In the genomic region with DNA sequence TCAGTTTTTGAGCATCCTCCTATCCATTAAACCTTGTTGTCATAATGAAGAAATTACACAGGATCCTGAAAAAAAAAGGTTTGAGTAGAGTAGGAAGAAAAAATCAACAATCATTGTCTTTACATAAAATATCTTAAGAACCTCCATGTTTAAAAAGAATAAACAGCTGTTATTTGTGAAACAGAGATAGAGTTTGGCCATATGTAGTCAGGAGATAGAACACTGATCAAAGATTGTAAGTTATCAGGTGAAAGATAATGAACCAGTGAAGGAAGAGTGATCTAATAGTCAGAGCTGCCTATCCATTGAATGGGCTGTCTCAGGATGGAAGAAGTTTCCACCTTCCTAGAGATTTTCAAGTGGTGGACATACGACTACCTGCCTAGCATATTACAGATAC, we compare ENCODE assay signal across 35 cellular contexts.
"Had no signal": no experiment of that assay in that cellular context is flagged by ENCODE, and none has a peak within 500 bp of the region (broad histone marks: within the 10 kb centered on the region; RNA-seq: fewer than 3 reads in every experiment).

No MANE protein-coding gene starts in this region.

- H3K36me3 ChIP-seq: MG63 had no signal

- H3K9me3 ChIP-seq: MG63 had no signal

- DNase-seq: Karpas-422, Kasumi-1, MG63, MM.1S, MV-4-11, NCI-H1048, NCI-H1092, NCI-H1092 treated with DMSO at 0.1 percent for 48 hours, NCI-H1105, NCI-H1105 treated with DMSO at 0.1 percent for 48 hours, NCI-H1417, NCI-H1417 treated with DMSO at 0.1 percent for 48 hours, NCI-H1436, NCI-H1436 treated with DMSO at 0.1 percent for 48 hours, NCI-H1694, NCI-H1694 treated with DMSO at 0.1 percent for 48 hours, NCI-H187, NCI-H187 treated with DMSO at 0.1 percent for 48 hours, NCI-H1930, NCI-H2029, NCI-H2029 treated with DMSO at 0.1 percent for 48 hours, NCI-H2081, NCI-H2081 treated with DMSO at 0.1 percent for 48 hours, NCI-H2107, NCI-H2171, NCI-H2171 treated with DMSO at 0.1 percent for 48 hours, NCI-H2227 treated with DMSO at 0.1 percent for 48 hours, NCI-H226, NCI-H345, NCI-H446, NCI-H446 treated with DMSO at 0.1 percent for 48 hours, NCI-H510A, NCI-H510A treated with DMSO at 0.1 percent for 48 hours, NCI-H524, NCI-H524 treated with DMSO at 0.1 percent for 48 hours had no signal

- H3K27me3 ChIP-seq: MG63 had no signal

- H3K4me3 ChIP-seq: MG63 had no signal
